2 cellular contexts compared by ENCODE assay signal in the genomic region with DNA sequence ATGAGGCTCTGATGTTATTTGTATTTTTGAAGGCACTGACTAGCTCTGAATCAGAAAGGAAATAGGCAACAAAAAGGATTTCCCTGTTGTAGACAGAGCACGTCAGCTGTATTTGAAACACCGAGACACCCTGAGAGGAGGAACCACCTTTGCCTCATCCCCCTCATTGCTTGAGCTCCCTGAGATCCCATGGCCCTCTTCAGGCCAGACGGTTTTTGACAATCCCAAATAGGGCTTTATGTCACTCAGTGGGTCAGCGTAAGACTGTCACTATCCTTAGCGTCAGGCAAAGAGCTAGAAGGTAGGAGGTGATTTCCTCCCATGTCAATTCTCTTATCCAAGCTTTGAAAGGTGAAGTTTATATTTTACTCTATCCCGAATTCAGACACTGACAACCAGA.
TF ChIP-seq lines count a peak whose summit lies in the region.

No MANE protein-coding gene starts in this region.

TF ChIP-seq in GM23338, 12 proteins besides CTCF, POLR2A, EP300 and RAD21 (continues in another document):
- TF ChIP-seq, protein P1, sequence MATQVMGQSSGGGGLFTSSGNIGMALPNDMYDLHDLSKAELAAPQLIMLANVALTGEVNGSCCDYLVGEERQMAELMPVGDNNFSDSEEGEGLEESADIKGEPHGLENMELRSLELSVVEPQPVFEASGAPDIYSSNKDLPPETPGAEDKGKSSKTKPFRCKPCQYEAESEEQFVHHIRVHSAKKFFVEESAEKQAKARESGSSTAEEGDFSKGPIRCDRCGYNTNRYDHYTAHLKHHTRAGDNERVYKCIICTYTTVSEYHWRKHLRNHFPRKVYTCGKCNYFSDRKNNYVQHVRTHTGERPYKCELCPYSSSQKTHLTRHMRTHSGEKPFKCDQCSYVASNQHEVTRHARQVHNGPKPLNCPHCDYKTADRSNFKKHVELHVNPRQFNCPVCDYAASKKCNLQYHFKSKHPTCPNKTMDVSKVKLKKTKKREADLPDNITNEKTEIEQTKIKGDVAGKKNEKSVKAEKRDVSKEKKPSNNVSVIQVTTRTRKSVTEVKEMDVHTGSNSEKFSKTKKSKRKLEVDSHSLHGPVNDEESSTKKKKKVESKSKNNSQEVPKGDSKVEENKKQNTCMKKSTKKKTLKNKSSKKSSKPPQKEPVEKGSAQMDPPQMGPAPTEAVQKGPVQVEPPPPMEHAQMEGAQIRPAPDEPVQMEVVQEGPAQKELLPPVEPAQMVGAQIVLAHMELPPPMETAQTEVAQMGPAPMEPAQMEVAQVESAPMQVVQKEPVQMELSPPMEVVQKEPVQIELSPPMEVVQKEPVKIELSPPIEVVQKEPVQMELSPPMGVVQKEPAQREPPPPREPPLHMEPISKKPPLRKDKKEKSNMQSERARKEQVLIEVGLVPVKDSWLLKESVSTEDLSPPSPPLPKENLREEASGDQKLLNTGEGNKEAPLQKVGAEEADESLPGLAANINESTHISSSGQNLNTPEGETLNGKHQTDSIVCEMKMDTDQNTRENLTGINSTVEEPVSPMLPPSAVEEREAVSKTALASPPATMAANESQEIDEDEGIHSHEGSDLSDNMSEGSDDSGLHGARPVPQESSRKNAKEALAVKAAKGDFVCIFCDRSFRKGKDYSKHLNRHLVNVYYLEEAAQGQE (IDR thresholded peaks at IDR 0.05; ENCODE audit: unreplicated experiment), result no peak
- TF ChIP-seq, protein P2, sequence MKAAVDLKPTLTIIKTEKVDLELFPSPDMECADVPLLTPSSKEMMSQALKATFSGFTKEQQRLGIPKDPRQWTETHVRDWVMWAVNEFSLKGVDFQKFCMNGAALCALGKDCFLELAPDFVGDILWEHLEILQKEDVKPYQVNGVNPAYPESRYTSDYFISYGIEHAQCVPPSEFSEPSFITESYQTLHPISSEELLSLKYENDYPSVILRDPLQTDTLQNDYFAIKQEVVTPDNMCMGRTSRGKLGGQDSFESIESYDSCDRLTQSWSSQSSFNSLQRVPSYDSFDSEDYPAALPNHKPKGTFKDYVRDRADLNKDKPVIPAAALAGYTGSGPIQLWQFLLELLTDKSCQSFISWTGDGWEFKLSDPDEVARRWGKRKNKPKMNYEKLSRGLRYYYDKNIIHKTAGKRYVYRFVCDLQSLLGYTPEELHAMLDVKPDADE (IDR thresholded peaks at IDR 0.05), result no peak
- TF ChIP-seq EZH2 (IDR thresholded peaks at IDR 0.05; ENCODE audit: low read depth, unreplicated experiment), result no peak
- TF ChIP-seq, protein P3, sequence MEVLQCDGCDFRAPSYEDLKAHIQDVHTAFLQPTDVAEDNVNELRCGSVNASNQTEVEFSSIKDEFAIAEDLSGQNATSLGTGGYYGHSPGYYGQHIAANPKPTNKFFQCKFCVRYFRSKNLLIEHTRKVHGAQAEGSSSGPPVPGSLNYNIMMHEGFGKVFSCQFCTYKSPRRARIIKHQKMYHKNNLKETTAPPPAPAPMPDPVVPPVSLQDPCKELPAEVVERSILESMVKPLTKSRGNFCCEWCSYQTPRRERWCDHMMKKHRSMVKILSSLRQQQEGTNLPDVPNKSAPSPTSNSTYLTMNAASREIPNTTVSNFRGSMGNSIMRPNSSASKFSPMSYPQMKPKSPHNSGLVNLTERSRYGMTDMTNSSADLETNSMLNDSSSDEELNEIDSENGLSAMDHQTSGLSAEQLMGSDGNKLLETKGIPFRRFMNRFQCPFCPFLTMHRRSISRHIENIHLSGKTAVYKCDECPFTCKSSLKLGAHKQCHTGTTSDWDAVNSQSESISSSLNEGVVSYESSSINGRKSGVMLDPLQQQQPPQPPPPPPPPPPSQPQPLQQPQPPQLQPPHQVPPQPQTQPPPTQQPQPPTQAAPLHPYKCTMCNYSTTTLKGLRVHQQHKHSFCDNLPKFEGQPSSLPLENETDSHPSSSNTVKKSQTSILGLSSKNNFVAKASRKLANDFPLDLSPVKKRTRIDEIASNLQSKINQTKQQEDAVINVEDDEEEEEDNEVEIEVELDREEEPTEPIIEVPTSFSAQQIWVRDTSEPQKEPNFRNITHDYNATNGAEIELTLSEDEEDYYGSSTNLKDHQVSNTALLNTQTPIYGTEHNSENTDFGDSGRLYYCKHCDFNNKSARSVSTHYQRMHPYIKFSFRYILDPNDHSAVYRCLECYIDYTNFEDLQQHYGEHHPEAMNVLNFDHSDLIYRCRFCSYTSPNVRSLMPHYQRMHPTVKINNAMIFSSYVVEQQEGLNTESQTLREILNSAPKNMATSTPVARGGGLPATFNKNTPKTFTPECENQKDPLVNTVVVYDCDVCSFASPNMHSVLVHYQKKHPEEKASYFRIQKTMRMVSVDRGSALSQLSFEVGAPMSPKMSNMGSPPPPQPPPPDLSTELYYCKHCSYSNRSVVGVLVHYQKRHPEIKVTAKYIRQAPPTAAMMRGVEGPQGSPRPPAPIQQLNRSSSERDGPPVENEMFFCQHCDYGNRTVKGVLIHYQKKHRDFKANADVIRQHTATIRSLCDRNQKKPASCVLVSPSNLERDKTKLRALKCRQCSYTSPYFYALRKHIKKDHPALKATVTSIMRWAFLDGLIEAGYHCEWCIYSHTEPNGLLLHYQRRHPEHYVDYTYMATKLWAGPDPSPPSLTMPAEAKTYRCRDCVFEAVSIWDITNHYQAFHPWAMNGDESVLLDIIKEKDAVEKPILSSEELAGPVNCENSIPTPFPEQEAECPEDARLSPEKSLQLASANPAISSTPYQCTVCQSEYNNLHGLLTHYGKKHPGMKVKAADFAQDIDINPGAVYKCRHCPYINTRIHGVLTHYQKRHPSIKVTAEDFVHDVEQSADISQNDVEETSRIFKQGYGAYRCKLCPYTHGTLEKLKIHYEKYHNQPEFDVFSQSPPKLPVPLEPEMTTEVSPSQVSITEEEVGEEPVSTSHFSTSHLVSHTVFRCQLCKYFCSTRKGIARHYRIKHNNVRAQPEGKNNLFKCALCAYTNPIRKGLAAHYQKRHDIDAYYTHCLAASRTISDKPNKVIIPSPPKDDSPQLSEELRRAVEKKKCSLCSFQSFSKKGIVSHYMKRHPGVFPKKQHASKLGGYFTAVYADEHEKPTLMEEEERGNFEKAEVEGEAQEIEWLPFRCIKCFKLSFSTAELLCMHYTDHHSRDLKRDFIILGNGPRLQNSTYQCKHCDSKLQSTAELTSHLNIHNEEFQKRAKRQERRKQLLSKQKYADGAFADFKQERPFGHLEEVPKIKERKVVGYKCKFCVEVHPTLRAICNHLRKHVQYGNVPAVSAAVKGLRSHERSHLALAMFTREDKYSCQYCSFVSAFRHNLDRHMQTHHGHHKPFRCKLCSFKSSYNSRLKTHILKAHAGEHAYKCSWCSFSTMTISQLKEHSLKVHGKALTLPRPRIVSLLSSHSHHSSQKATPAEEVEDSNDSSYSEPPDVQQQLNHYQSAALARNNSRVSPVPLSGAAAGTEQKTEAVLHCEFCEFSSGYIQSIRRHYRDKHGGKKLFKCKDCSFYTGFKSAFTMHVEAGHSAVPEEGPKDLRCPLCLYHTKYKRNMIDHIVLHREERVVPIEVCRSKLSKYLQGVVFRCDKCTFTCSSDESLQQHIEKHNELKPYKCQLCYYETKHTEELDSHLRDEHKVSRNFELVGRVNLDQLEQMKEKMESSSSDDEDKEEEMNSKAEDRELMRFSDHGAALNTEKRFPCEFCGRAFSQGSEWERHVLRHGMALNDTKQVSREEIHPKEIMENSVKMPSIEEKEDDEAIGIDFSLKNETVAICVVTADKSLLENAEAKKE (CRISPR knock-in tag; IDR thresholded peaks at IDR 0.05), result no peak
- no peak for TF ChIP-seq CREB1 (CRISPR knock-in tag; IDR thresholded peaks at IDR 0.05; ENCODE audit: low read depth)
- TF ChIP-seq NANOG (IDR thresholded peaks at IDR 0.05; ENCODE audit: borderline replicate concordance), result no peak
- TF ChIP-seq EZH2phosphoT487 (IDR thresholded peaks at IDR 0.05; ENCODE audit: unreplicated experiment), result no peak
- TF ChIP-seq ZNF331 (CRISPR knock-in tag; IDR thresholded peaks at IDR 0.05; ENCODE audit: low read depth), result no peak
- no peak for TF ChIP-seq STAT1 (IDR thresholded peaks at IDR 0.05; ENCODE audit: unreplicated experiment)
- no peak for TF ChIP-seq POLR2AphosphoS5 (IDR thresholded peaks at IDR 0.05; ENCODE audit: low read depth)

TF ChIP-seq in H1, 55 proteins besides CTCF, POLR2A, EP300 and RAD21:
- no peak for TF ChIP-seq BRCA1 (IDR thresholded peaks at IDR 0.05; ENCODE audit: low read depth, low read length)
- TF ChIP-seq SIRT6 (IDR thresholded peaks at IDR 0.05; ENCODE audit: low read length), result no peak
- no peak for TF ChIP-seq MAFK (IDR thresholded peaks at IDR 0.05; ENCODE audit: low read depth, low read length)
- TF ChIP-seq RNF2 (IDR thresholded peaks at IDR 0.05; ENCODE audit: borderline replicate concordance, low read depth, low read length, missing control alignments, poor library complexity, severe bottlenecking), result no peak
- TF ChIP-seq POU5F1 (IDR thresholded peaks at IDR 0.05; ENCODE audit: low read depth, low read length), result no peak
- TF ChIP-seq SRF (IDR thresholded peaks at IDR 0.05; ENCODE audit: low read depth, low read length), result no peak
- TF ChIP-seq CHD1 (IDR thresholded peaks at IDR 0.05; ENCODE audit: low read depth, low read length), result no peak
- TF ChIP-seq HDAC2 (IDR thresholded peaks at IDR 0.05; ENCODE audit: borderline replicate concordance in 1 of 2, low read depth in 2 of 2, low read length in 2 of 2), result no peak
- no peak for TF ChIP-seq GTF2F1 (IDR thresholded peaks at IDR 0.05; ENCODE audit: borderline replicate concordance, low read depth, low read length)
